24 cellular contexts compared by ENCODE assay signal in genomic region chr1:109060707-109061106, GRCh38. TPM values are rescaled to one million over a fixed set of nuclear protein-coding genes. Genes with fewer than 3 reads are reported as not detected.
"Had no signal": no experiment of that assay in that cellular context is flagged by ENCODE, and none has a peak within 500 bp of the region (broad histone marks: within the 10 kb centered on the region; RNA-seq: fewer than 3 reads in every experiment).

No MANE protein-coding gene starts in this region.

- ATAC-seq: activated CD4-positive, CD25-positive, alpha-beta regulatory T cell treated with anti-CD3 and anti-CD28 coated beads, Interleukin-2, amount 50 U/mL, for 24 hours; activated CD8-positive, alpha-beta T cell treated with anti-CD3 and anti-CD28 coated beads, Interleukin-2, amount 10 ng/mL, durations not matched to agents 7 days and 5 days; activated T-cell treated with anti-CD3 and anti-CD28 coated beads, Interleukin-2, amount 50 U/mL, for 4 hours; activated T-helper 17 cell treated with anti-CD3 and anti-CD28 coated beads, Interleukin-2, amount 50 U/mL, for 72 hours had no signal

- H3K27ac ChIP-seq: brain microvascular endothelial cell, cardiac muscle cell, KMS-11, Peyer's patch, SJCRH30, VCaP had no signal

- H3K9me3 ChIP-seq: Peyer's patch, SJCRH30, SK-N-SH had no signal

- H3K4me2 ChIP-seq: KMS-11, SK-N-SH had no signal

- H3K4me1 ChIP-seq: Peyer's patch, SJCRH30 had no signal

- DNase-seq: activated CD4-positive, alpha-beta T cell treated with anti-CD3 and anti-CD28 coated beads for 4 hours; activated CD4-positive, alpha-beta T cell treated with anti-CD3 and anti-CD28 coated beads, Interleukin-2, amount 50 U/mL, for 4 hours; activated CD8-positive, alpha-beta T cell treated with anti-CD3 and anti-CD28 coated beads, Interleukin-2, amount 10 ng/mL, durations not matched to agents 7 days and 5 days; activated gamma-delta T cell; activated naive CD4-positive, alpha-beta T cell treated with anti-CD3 and anti-CD28 coated beads for 36 hours; activated T-cell treated with anti-CD3 and anti-CD28 coated beads, Interleukin-2, amount 50 U/mL, for 4 hours; amygdala; brain microvascular endothelial cell; NCI-H1092; NCI-H1417 treated with DMSO at 0.1 percent for 48 hours; NCI-H1694; NCI-H2029; NCI-H510A treated with DMSO at 0.1 percent for 48 hours; NCI-H69; Peyer's patch; Right ventricle myocardium superior; SJCRH30; SK-N-SH; T-helper 1 cell had no signal

- H3K9ac ChIP-seq: KMS-11, SK-N-SH had no signal

- H3K4me3 ChIP-seq: cardiac muscle cell, Peyer's patch, SJCRH30 had no signal

- H3K27me3 ChIP-seq: brain microvascular endothelial cell, cardiac muscle cell, Peyer's patch, SJCRH30 had no signal

RNA-seq across cellular contexts. Expression of gene ELAPOR1, which starts 53.2 kb away (rescaled TPM):
- total RNA-seq: cardiac muscle cell, SJCRH30 had no signal
- polyA plus RNA-seq: cardiac muscle cell had no signal
